12 cellular contexts compared by ENCODE assay signal in the genomic region with DNA sequence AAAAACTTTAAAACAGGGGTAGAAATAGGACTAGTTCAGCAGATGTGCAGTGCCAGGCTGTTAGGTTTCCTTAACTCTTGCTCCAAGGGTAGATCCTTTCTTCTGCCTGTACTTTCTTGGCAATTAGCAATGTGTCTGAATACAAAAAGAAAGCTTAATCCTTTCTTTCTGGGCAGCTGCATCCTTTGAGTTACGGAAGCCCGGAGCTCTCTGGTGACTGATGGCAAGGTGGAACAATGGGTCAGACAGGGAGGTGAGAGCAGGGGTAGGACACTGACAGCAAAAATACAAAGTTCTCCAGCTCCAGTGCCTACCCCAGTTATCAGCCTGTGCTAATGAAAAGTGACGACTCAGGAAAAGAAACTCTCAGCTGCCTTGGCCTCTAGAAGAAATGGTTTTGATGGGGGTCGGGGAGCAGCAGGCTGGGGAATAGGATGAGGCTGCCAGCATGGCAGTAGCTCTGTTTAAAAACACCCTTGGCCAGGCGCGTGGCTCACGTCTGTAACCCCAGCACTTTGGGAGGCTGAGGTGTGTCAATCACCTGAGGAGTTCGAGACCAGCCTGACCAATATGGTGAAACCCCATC. TPM values are rescaled to one million over a fixed set of nuclear protein-coding genes. Genes with fewer than 3 reads are reported as not detected.
DNase-seq lines count a peak whose midpoint lies in the region; ATAC-seq and TF ChIP-seq lines count a peak whose summit lies in the region.
"Had no signal": no experiment of that assay in that cellular context is flagged by ENCODE, and none has a peak within 500 bp of the region (broad histone marks: within the 10 kb centered on the region; RNA-seq: fewer than 3 reads in every experiment).

No MANE protein-coding gene starts in this region.

- H2AFZ ChIP-seq in H9 (ENCODE audit: low read length) (no peak overlapping the region), SU-DHL-6 (ENCODE audit: low read depth, low read length, severe bottlenecking) (no peak overlapping the region)

- no CpG with 5 or more reads among the region's 8 CpGs for WGBS in H9 (ENCODE audit: extremely low coverage, insufficient read length, low lambda C conversion rate)
- WGBS in endodermal cell (ENCODE audit: insufficient coverage in 1 of 2, insufficient read length in 1 of 2), 2 experiments = 74 to 86% methylated on average over 7 to 8 of the region's 8 CpGs

- H3K9ac ChIP-seq in H9 (ENCODE audit: extremely low read depth, insufficient read length, low read length) (no peak overlapping the region), SU-DHL-6 (ENCODE audit: low read length) (no peak overlapping the region), endodermal cell (ENCODE audit: extremely low read depth, low read length, poor library complexity, severe bottlenecking) (no peak overlapping the region)

- H3K27ac Mint-ChIP-seq in H9 = peak overlapping the region; percentile 32 to 64 (median 40); a peak in 5 of 7 replicates
- no peak overlapping the region for H3K27ac Mint-ChIP-seq in endodermal cell
- no peak overlapping the region for H3K27ac Mint-ChIP-seq in HFFc6

- no peak overlapping the region for H3T11ph ChIP-seq in H9 (ENCODE audit: low read length)

- H2BK20ac ChIP-seq in H9 (ENCODE audit: low read depth, low read length, poor library complexity, severe bottlenecking) = no peak overlapping the region

- H3K4me3 ChIP-seq in SU-DHL-6 (ENCODE audit: insufficient read depth, low read length, poor library complexity, severe bottlenecking) (no peak overlapping the region), endodermal cell (ENCODE audit: low read length) (no peak overlapping the region)
- H3K4me3 ChIP-seq: dorsolateral prefrontal cortex, heart left ventricle had no signal

- no peak overlapping the region for H3K4ac ChIP-seq in H9 (ENCODE audit: low read depth, low read length)

- H3K9me3 Mint-ChIP-seq in H9 = no peaks in the 10 kb centered on the region; a peak in 1 of 5 replicates
- no peaks in the 10 kb centered on the region for H3K9me3 Mint-ChIP-seq in endodermal cell
- no peaks in the 10 kb centered on the region for H3K9me3 Mint-ChIP-seq in HFFc6

- H3K4me3 Mint-ChIP-seq in H9 (no peak overlapping the region), endodermal cell (no peak overlapping the region), HFFc6 (no peak overlapping the region)

- H3K27me3 Mint-ChIP-seq in H9 (ENCODE audit: low read depth) (no peaks in the 10 kb centered on the region; the same call in 1 of the 2 replicates), endodermal cell (ENCODE audit: insufficient read depth) (no peaks in the 10 kb centered on the region), HFFc6 (ENCODE audit: insufficient read depth) (peaks cover 7% of the 10 kb centered on the region)

- no peak overlapping the region for H2BK120ac ChIP-seq in H9 (ENCODE audit: low read depth, low read length, poor library complexity, severe bottlenecking)

- no peaks in the 10 kb centered on the region for H3K36me3 ChIP-seq in SU-DHL-6 (ENCODE audit: low read length)
- no peaks in the 10 kb centered on the region for H3K36me3 ChIP-seq in endodermal cell (ENCODE audit: control insufficient read depth, insufficient read depth, low read length)
- H3K36me3 ChIP-seq: heart left ventricle had no signal

- H3K23ac ChIP-seq in H9 (ENCODE audit: insufficient read length, low read depth, low read length) = no peak overlapping the region

- H3K79me1 ChIP-seq in H9 (ENCODE audit: insufficient read depth, low read depth, low read length, poor library complexity, severe bottlenecking) = no peaks in the 10 kb centered on the region

- H3K36me3 Mint-ChIP-seq in H9 (ENCODE audit: insufficient read depth in 1 of 3, low read depth in 3 of 3) (no peaks in the 10 kb centered on the region), endodermal cell (ENCODE audit: low read depth) (no peaks in the 10 kb centered on the region), HFFc6 (ENCODE audit: low read depth) (no peaks in the 10 kb centered on the region)

- no peak overlapping the region for H3K27ac ChIP-seq in H9 (ENCODE audit: insufficient read length, low read depth, low read length)
- peak overlapping the region; percentile 90 for H3K27ac ChIP-seq in SU-DHL-6 (ENCODE audit: low read depth, low read length)
- H3K27ac ChIP-seq in endodermal cell (ENCODE audit: low read depth, low read length) = peak overlapping the region; percentile 30

- H3K79me2 ChIP-seq in H9 (ENCODE audit: insufficient read depth, low read length) (no peaks in the 10 kb centered on the region), SU-DHL-6 (ENCODE audit: insufficient read depth, low read length) (no peaks in the 10 kb centered on the region)

- H3K4me1 ChIP-seq in H9 (ENCODE audit: insufficient read depth, low read length) (peaks cover 14% of the 10 kb centered on the region), endodermal cell (ENCODE audit: control insufficient read depth, insufficient read depth, low read length) (peaks cover 29% of the 10 kb centered on the region)

- ATAC-seq in GM18498 (IDR thresholded peaks at IDR 0.05; ENCODE audit: unreplicated experiment) = no peak
- ATAC-seq: heart left ventricle, PC-3 had no signal

- no peak overlapping the region for H3K56ac ChIP-seq in H9 (ENCODE audit: insufficient read length, low read depth, low read length)

- H2BK12ac ChIP-seq in H9 (ENCODE audit: insufficient read length, low read depth, low read length) = no peak overlapping the region

- H3K4me1 Mint-ChIP-seq in H9 (peaks cover 47 to 52% of the 10 kb centered on the region in 2 experiments), endodermal cell (peaks cover 45% of the 10 kb centered on the region), HFFc6 (ENCODE audit: low read depth) (peaks cover 17% of the 10 kb centered on the region)

- no peak overlapping the region for H4K8ac ChIP-seq in H9 (replicated peaks; ENCODE audit: insufficient read length, low read depth, low read length)

- H4K5ac ChIP-seq in H9 (ENCODE audit: insufficient read length, low read depth, low read length) = no peak overlapping the region

- no peaks in the 10 kb centered on the region for H3K23me2 ChIP-seq in H9 (ENCODE audit: insufficient read length, low read depth, low read length, poor library complexity, severe bottlenecking)

- no peaks in the 10 kb centered on the region for H3K9me2 ChIP-seq in SU-DHL-6 (replicated peaks; ENCODE audit: insufficient read depth, low read length)

- H4K20me1 ChIP-seq in H9 (ENCODE audit: control insufficient read depth, insufficient read depth, insufficient read length) = no peaks in the 10 kb centered on the region
- H4K20me1 ChIP-seq in SU-DHL-6 (ENCODE audit: low read depth, low read length) = no peaks in the 10 kb centered on the region

- no peak overlapping the region for H2BK5ac ChIP-seq in H9 (ENCODE audit: insufficient read length, low read length)

- H3K9me3 ChIP-seq in H9 (ENCODE audit: control insufficient read depth, low read depth, low read length) (no peaks in the 10 kb centered on the region), SU-DHL-6 (ENCODE audit: insufficient read depth, low read length) (no peaks in the 10 kb centered on the region), endodermal cell (ENCODE audit: control insufficient read depth, low read length) (no peaks in the 10 kb centered on the region)
- H3K9me3 ChIP-seq: heart left ventricle had no signal

- H4K91ac ChIP-seq in H9 (ENCODE audit: insufficient read length, low read depth, low read length) = no peak overlapping the region

- no peak overlapping the region for H2AK5ac ChIP-seq in H9 (ENCODE audit: insufficient read length, low read length)

- no peaks in the 10 kb centered on the region for H3K27me3 ChIP-seq in H9 (ENCODE audit: insufficient read depth, low read length)
- H3K27me3 ChIP-seq in SU-DHL-6 (ENCODE audit: low read length) = no peaks in the 10 kb centered on the region
- no peaks in the 10 kb centered on the region for H3K27me3 ChIP-seq in endodermal cell (ENCODE audit: control insufficient read depth, insufficient read depth, low read length, poor library complexity, severe bottlenecking)
- H3K27me3 ChIP-seq: dorsolateral prefrontal cortex, heart left ventricle had no signal

- H2BK15ac ChIP-seq in H9 (ENCODE audit: low read depth, low read length) = no peak overlapping the region

- no peak overlapping the region; the same call in 1 of the 2 replicates for H3K14ac ChIP-seq in H9 (ENCODE audit: insufficient read depth, low read length)

- DNase-seq in H9 = no peak
- peak; percentile 54 for DNase-seq in endodermal cell
- DNase-seq in retina = peak; percentile 53
- no peak for DNase-seq in HFFc6
- no peak for DNase-seq in NCI-H1930 (lab: John Stamatoyannopoulos, UW)
- DNase-seq in DMS53 (lab: John Stamatoyannopoulos, UW) = no peak
- DNase-seq: dorsolateral prefrontal cortex, heart left ventricle, NCI-H146, PC-3 had no signal

- H3K4me2 ChIP-seq in H9 (ENCODE audit: insufficient read depth, insufficient read length, low read length) (no peak overlapping the region), SU-DHL-6 (ENCODE audit: low read depth, low read length, poor library complexity, severe bottlenecking) (peak overlapping the region; percentile 47)

- TF ChIP-seq CTCF in H9 (conservative IDR thresholded peaks at IDR 0.05) (no peak), SU-DHL-6 (IDR thresholded peaks at IDR 0.05; ENCODE audit: insufficient read depth, low read length, poor library complexity, severe bottlenecking) (no peak), endodermal cell (conservative IDR thresholded peaks at IDR 0.05) (no peak), HFFc6 (IDR thresholded peaks at IDR 0.05) (no peak)

- no peak overlapping the region for H3K18ac ChIP-seq in H9 (ENCODE audit: insufficient read length, low read depth, low read length)

- 0 out of 2 replicates have a peak, but pooled peaks cover 6% of the 10 kb centered on the region for H3F3A ChIP-seq in SU-DHL-6 (ENCODE audit: insufficient read depth)

RNA-seq across cellular contexts. Expression of a gene that starts 36.7 kb away (rescaled TPM):
- total RNA-seq in H9 (2021) (31.2 and 31.6 TPM in 2 replicates), endodermal cell (10 to 100 TPM; 35.5 to 36.3 TPM)
- 45.3 TPM for polyA plus RNA-seq in endodermal cell (2013, experiment 1 of 2)
- polyA plus RNA-seq in endodermal cell (2013, experiment 2 of 2) = 45.3 TPM
- 10 to 100 TPM; 76.3 to 94.1 (median 89.1) TPM for total RNA-seq in HFFc6 (2021; fragmentation: NEBNext Ultra II Directional; extraction: Animal tissue kit (Norgen Biotek cat#: 25700))

Comparison
In these comparisons a context has a peak if more than half of its experiments do, and no peak if none do; other contexts are left out.
1. DNase-seq: peak in endodermal cell (single experiment) and retina (single experiment); none in H9 (single experiment), HFFc6 (single experiment), NCI-H1930 (0 of 2) and DMS53 (single experiment).
2. H3K27ac Mint-ChIP-seq: peak in H9 (3 of 3); none in endodermal cell (single experiment) and HFFc6 (single experiment).